8 cellular contexts compared by ENCODE assay signal in genomic region chr4:151559595-151559994, GRCh38.
"Had no signal": no experiment of that assay in that cellular context is flagged by ENCODE, and none has a peak within 500 bp of the region (broad histone marks: within the 10 kb centered on the region; RNA-seq: fewer than 3 reads in every experiment).

No MANE protein-coding gene starts in this region.

- H3K4me3 ChIP-seq: GM12878 had no signal

- DNase-seq: GDM1, GF-D8 had no signal

- ATAC-seq: GM12878 had no signal

- FAIRE-seq: G401.6, GM12878, GM12891, GM12892, GM18507, GM19239 had no signal
